Comparison of ENCODE assay signal across 18 cellular contexts in the genomic region with DNA sequence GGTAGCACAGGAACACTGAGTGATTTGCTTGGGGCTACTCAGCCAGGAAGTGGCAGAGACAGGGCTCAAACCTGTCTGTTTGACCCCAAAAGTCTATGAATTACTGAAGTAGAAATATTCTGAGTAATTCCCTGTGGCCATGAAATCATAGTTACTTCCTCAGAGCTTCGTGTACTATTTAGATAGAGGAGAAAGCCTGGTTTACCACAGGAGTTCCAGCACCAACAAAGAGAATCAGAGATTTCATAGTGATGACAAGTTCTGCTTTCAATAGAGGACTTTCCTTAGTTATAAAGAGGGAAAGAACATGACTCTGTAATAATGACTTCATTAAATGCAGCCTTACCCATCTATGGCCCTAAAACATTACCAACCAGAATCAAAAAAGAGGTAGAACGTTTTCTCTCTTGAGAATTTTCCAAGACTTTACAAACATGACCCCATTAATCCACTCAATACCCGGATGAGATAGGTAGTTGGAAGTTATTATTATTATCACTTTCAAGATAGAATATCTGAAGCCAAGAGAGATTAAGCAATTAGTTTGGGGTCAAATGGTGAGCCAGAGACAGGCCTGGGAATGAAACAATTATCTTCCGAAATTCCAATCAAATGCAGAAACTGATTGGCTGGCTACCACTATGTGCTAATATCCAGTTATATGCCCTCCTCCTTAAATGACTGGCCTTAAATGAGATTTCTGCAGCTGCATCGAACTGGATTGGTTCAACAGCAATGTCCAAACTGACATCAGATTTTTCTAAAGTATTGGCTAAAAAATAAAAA. TPM values are rescaled to one million over a fixed set of nuclear protein-coding genes. Genes with fewer than 3 reads are reported as not detected.
"Had no signal": no experiment of that assay in that cellular context is flagged by ENCODE, and none has a peak within 500 bp of the region (broad histone marks: within the 10 kb centered on the region; RNA-seq: fewer than 3 reads in every experiment).

No MANE protein-coding gene starts in this region.

- H3K27me3 Mint-ChIP-seq: activated CD4-positive, alpha-beta memory T cell treated with anti-CD3 and anti-CD28 coated beads, Interleukin-2, amount 10 ng/mL, durations not matched to agents 7 days and 5 days; effector memory CD8-positive, alpha-beta T cell had no signal

- H3K27ac ChIP-seq: breast epithelium, gastrocnemius medialis, heart right ventricle, skin epidermis, transverse colon, WERI-Rb-1 had no signal

- H3K4me1 Mint-ChIP-seq: activated CD4-positive, alpha-beta memory T cell treated with anti-CD3 and anti-CD28 coated beads, Interleukin-2, amount 10 ng/mL, durations not matched to agents 7 days and 5 days; activated CD4-positive, alpha-beta T cell treated with anti-CD3 and anti-CD28 coated beads for 36 hours had no signal

- H3K4me1 ChIP-seq: breast epithelium, gastrocnemius medialis, heart right ventricle, transverse colon had no signal

- H3K4me3 Mint-ChIP-seq: activated CD4-positive, alpha-beta memory T cell treated with anti-CD3 and anti-CD28 coated beads, Interleukin-2, amount 10 ng/mL, durations not matched to agents 7 days and 5 days; activated CD4-positive, alpha-beta T cell treated with anti-CD3 and anti-CD28 coated beads for 36 hours; effector memory CD8-positive, alpha-beta T cell had no signal

- H3K9me3 ChIP-seq: breast epithelium, gastrocnemius medialis, heart right ventricle, transverse colon had no signal

- H3K36me3 ChIP-seq: breast epithelium, gastrocnemius medialis, heart right ventricle, transverse colon, WERI-Rb-1 had no signal

- H3K27me3 ChIP-seq: breast epithelium, gastrocnemius medialis, transverse colon had no signal

- H3K27ac Mint-ChIP-seq: activated CD4-positive, alpha-beta memory T cell treated with anti-CD3 and anti-CD28 coated beads, Interleukin-2, amount 10 ng/mL, durations not matched to agents 7 days and 5 days; activated CD4-positive, alpha-beta T cell treated with anti-CD3 and anti-CD28 coated beads for 36 hours; activated naive CD4-positive, alpha-beta T cell treated with anti-CD3 and anti-CD28 coated beads, Interleukin-2, amount 50 U/mL, for 72 hours; effector memory CD8-positive, alpha-beta T cell had no signal

- DNase-seq: activated CD4-positive, alpha-beta memory T cell treated with anti-CD3 and anti-CD28 coated beads, Interleukin-2, amount 10 ng/mL, durations not matched to agents 7 days and 5 days; activated CD4-positive, alpha-beta T cell treated with anti-CD3 and anti-CD28 coated beads for 36 hours; activated gamma-delta T cell; activated T-cell treated with anti-CD3 and anti-CD28 coated beads, Interleukin-2, amount 50 U/mL, for 48 hours; dermis blood vessel endothelial cell; effector memory CD8-positive, alpha-beta T cell; gastrocnemius medialis; heart right ventricle; stimulated activated CD4-positive, alpha-beta T cell treated with anti-CD3 and anti-CD28 coated beads, Interleukin-4, amount 100 ng/mL, for 24 hours; stimulated activated naive CD4-positive, alpha-beta T cell treated with Interleukin-2 at 50 U/mL for 16 hours; substantia nigra; T-helper 1 cell; transverse colon; WERI-Rb-1 had no signal

- H3K4me3 ChIP-seq: breast epithelium, gastrocnemius medialis, heart right ventricle, lung, skin epidermis, transverse colon had no signal

- H3K36me3 Mint-ChIP-seq: activated naive CD4-positive, alpha-beta T cell treated with anti-CD3 and anti-CD28 coated beads, Interleukin-2, amount 50 U/mL, for 72 hours had no signal

- H3K9me3 Mint-ChIP-seq: activated CD4-positive, alpha-beta memory T cell treated with anti-CD3 and anti-CD28 coated beads, Interleukin-2, amount 10 ng/mL, durations not matched to agents 7 days and 5 days; activated naive CD4-positive, alpha-beta T cell treated with anti-CD3 and anti-CD28 coated beads, Interleukin-2, amount 50 U/mL, for 72 hours had no signal

- ATAC-seq: activated CD4-positive, alpha-beta T cell treated with anti-CD3 and anti-CD28 coated beads for 36 hours; activated naive CD4-positive, alpha-beta T cell treated with anti-CD3 and anti-CD28 coated beads, Interleukin-2, amount 50 U/mL, for 72 hours; effector memory CD8-positive, alpha-beta T cell; gastrocnemius medialis; heart right ventricle had no signal

RNA-seq across cellular contexts. Expression of gene WNT5A, which starts 13.6 kb away (rescaled TPM):
- total RNA-seq: activated CD4-positive, alpha-beta memory T cell treated with anti-CD3 and anti-CD28 coated beads, Interleukin-2, amount 10 ng/mL, durations not matched to agents 7 days and 5 days; activated CD4-positive, alpha-beta T cell treated with anti-CD3 and anti-CD28 coated beads for 36 hours; activated naive CD4-positive, alpha-beta T cell treated with anti-CD3 and anti-CD28 coated beads, Interleukin-2, amount 50 U/mL, for 72 hours had no signal
